ENCODE assay signal across 17 cellular contexts in genomic region chr14:33780035-33780434, GRCh38.
A peak's percentile ranks its signal among the peaks of the same experiment; 100 is the strongest.
DNase-seq lines count a peak whose midpoint lies in the region; ATAC-seq and TF ChIP-seq lines count a peak whose summit lies in the region.
"Had no signal": no experiment of that assay in that cellular context is flagged by ENCODE, and none has a peak within 500 bp of the region (broad histone marks: within the 10 kb centered on the region; RNA-seq: fewer than 3 reads in every experiment).

No MANE protein-coding gene starts in this region.

- H3K9me3 Mint-ChIP-seq in CD8-positive, alpha-beta T cell: no peaks in the 10 kb centered on the region
- H3K9me3 Mint-ChIP-seq: CD4-positive, alpha-beta memory T cell had no signal

- H3K9me3 ChIP-seq in HEK293 (ENCODE audit: control insufficient read depth, insufficient read depth, low read depth, low read length): no peaks in the 10 kb centered on the region
- no peaks in the 10 kb centered on the region for H3K9me3 ChIP-seq in CD8-positive, alpha-beta T cell (ENCODE audit: low read length)

- no peak overlapping the region for H3K4me3 ChIP-seq in HEK293 (ENCODE audit: low read depth, low read length)
- H3K4me3 ChIP-seq in CD8-positive, alpha-beta T cell (ENCODE audit: low read depth, low read length): no peak overlapping the region
- H3K4me3 ChIP-seq: GM12878, GM23248 had no signal

- no peak overlapping the region for H3K27ac ChIP-seq in HEK293 (ENCODE audit: extremely low read depth, low read depth, low read length)
- no peak overlapping the region for H3K27ac ChIP-seq in CD8-positive, alpha-beta T cell (ENCODE audit: low read depth, low read length)
- H3K27ac ChIP-seq: GM23248 had no signal

- no peaks in the 10 kb centered on the region for H3K4me1 Mint-ChIP-seq in CD8-positive, alpha-beta T cell (ENCODE audit: low read depth)
- H3K4me1 Mint-ChIP-seq: CD4-positive, alpha-beta memory T cell had no signal

- no peak for TF ChIP-seq CTCF in HEK293 (tag by site-specific recombination; IDR thresholded peaks at IDR 0.05)
- TF ChIP-seq CTCF in CD8-positive, alpha-beta T cell (IDR thresholded peaks at IDR 0.05): no peak

- intact Hi-C loops in sciatic nerve (cut with DNase I): no loop called here
- intact Hi-C loops in CD8-positive, alpha-beta T cell (cut with DNase I, micrococcal nuclease): no loop called here

- H3K27me3 ChIP-seq in CD8-positive, alpha-beta T cell (ENCODE audit: insufficient read depth, low read length): no peaks in the 10 kb centered on the region

- CTCF ChIA-PET in HEK293 (lab: Yijun Ruan, JAX): interaction anchor here (0.6 kb wide), 1 partner anchor 12 kb away, joined by 3 read pairs; no protein-coding TSS in a partner anchor
- CTCF ChIA-PET in CD8-positive, alpha-beta T cell (lab: Charles Lee): no interaction called here

- in situ Hi-C loops in SK-MEL-5 (cut with HindIII; ENCODE audit: low pct_unique_long_range_greater_than_20kb, low sequenced_read_pairs): no loop called here

- ATAC-seq in sciatic nerve: peak; percentile 70
- no peak for ATAC-seq in CD8-positive, alpha-beta T cell
- ATAC-seq: GM12878 had no signal

- POLR2A ChIA-PET in HEK293 (lab: Yijun Ruan, JAX): no interaction called here
- POLR2A ChIA-PET in CD8-positive, alpha-beta T cell (lab: Charles Lee): interaction anchor here (0.6 kb wide), 1 partner anchor 1221 kb away, joined by 4 read pairs; no protein-coding TSS in a partner anchor

- no peaks in the 10 kb centered on the region for H3K36me3 ChIP-seq in HEK293 (ENCODE audit: control insufficient read depth in 2 of 2, insufficient read depth in 1 of 2, low read length in 2 of 2)
- H3K36me3 ChIP-seq in CD8-positive, alpha-beta T cell (ENCODE audit: insufficient read depth, low read length): no peaks in the 10 kb centered on the region

- no peak overlapping the region for H3K27ac Mint-ChIP-seq in CD8-positive, alpha-beta T cell
- H3K27ac Mint-ChIP-seq: CD4-positive, alpha-beta memory T cell had no signal

- H3K27me3 Mint-ChIP-seq in CD8-positive, alpha-beta T cell (ENCODE audit: low read depth): peaks cover 5% of the 10 kb centered on the region

- DNase-seq in NCI-H2171 (lab: John Stamatoyannopoulos, UW) (peak; percentile 65), SK-MEL-5 (ENCODE audit: low read depth, low spot score) (peak; percentile 18), sciatic nerve (ENCODE audit: low spot score) (no peak), midbrain (lab: John Stamatoyannopoulos, UW) (no peak), pons (ENCODE audit: low spot score) (no peak)
- no peak for DNase-seq in CD8-positive, alpha-beta T cell
- DNase-seq: C1 segment of cervical spinal cord; CD4-positive, alpha-beta memory T cell; DMS 273 treated with DMSO at 0.1 percent for 48 hours; DMS79; EL; GDM1; GM23248; H7; HCEC 1CT had no signal

- H3K4me1 ChIP-seq in HEK293 (ENCODE audit: control insufficient read depth, insufficient read depth, low read length): peaks cover 18% of the 10 kb centered on the region
- no peaks in the 10 kb centered on the region for H3K4me1 ChIP-seq in CD8-positive, alpha-beta T cell (ENCODE audit: insufficient read depth, low read length)

- H3K4me3 Mint-ChIP-seq in CD8-positive, alpha-beta T cell: no peak overlapping the region
- H3K4me3 Mint-ChIP-seq: CD4-positive, alpha-beta memory T cell had no signal

- H3K36me3 Mint-ChIP-seq in CD8-positive, alpha-beta T cell: no peaks in the 10 kb centered on the region
- H3K36me3 Mint-ChIP-seq: CD4-positive, alpha-beta memory T cell had no signal

TF ChIP-seq in HEK293, 187 proteins besides CTCF, POLR2A, EP300 and RAD21:
- no peak for TF ChIP-seq ZNF16 (tag by site-specific recombination; IDR thresholded peaks at IDR 0.05; ENCODE audit: low read depth)
- TF ChIP-seq ZNF521 (tag by site-specific recombination; IDR thresholded peaks at IDR 0.05): no peak
- peak; percentile 52 for TF ChIP-seq SCRT2 (tag by site-specific recombination; IDR thresholded peaks at IDR 0.05)

Comparison
In these comparisons a context has a peak if more than half of its experiments do, and no peak if none do; other contexts are left out.
1. DNase-seq: peak in NCI-H2171 (single experiment) and SK-MEL-5 (single experiment); none in sciatic nerve (single experiment), CD8-positive, alpha-beta T cell (0 of 7), midbrain (single experiment) and pons (single experiment).